Comparison of ENCODE assay signal across 2 cellular contexts in the genomic region with DNA sequence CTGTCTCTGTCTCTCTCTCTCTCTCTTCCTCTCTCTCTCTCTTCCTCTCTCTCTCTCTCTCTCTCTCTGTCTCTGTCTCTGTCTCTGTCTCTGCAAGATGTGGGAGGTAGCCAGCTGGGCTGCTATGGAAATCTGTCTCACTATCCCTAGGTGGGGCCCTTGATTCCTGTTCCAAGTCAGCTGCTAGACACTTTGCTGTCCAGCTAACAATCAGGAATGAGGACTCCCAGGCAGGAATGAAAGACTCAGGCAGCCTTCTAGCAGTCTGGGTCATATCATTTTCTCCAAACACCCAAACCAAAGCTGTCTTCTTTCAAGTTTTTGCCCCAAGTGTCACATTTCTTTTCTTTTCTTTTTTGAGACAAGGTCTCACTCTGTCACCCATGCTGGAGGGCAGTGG.
TF ChIP-seq lines count a peak whose summit lies in the region.

No MANE protein-coding gene starts in this region.

TF ChIP-seq in SK-N-SH treated with all-trans-retinoic acid at 6 μM for 48 hours, 23 proteins besides CTCF, POLR2A, EP300 and RAD21:
- TF ChIP-seq ZNF565 (CRISPR knock-in tag; conservative IDR thresholded peaks at IDR 0.05; ENCODE audit: low read depth) (no peak), CSDC2 (CRISPR knock-in tag; IDR thresholded peaks at IDR 0.05) (no peak), BACH2 (CRISPR knock-in tag; IDR thresholded peaks at IDR 0.05; ENCODE audit: borderline replicate concordance) (no peak)
- TF ChIP-seq, protein P1, sequence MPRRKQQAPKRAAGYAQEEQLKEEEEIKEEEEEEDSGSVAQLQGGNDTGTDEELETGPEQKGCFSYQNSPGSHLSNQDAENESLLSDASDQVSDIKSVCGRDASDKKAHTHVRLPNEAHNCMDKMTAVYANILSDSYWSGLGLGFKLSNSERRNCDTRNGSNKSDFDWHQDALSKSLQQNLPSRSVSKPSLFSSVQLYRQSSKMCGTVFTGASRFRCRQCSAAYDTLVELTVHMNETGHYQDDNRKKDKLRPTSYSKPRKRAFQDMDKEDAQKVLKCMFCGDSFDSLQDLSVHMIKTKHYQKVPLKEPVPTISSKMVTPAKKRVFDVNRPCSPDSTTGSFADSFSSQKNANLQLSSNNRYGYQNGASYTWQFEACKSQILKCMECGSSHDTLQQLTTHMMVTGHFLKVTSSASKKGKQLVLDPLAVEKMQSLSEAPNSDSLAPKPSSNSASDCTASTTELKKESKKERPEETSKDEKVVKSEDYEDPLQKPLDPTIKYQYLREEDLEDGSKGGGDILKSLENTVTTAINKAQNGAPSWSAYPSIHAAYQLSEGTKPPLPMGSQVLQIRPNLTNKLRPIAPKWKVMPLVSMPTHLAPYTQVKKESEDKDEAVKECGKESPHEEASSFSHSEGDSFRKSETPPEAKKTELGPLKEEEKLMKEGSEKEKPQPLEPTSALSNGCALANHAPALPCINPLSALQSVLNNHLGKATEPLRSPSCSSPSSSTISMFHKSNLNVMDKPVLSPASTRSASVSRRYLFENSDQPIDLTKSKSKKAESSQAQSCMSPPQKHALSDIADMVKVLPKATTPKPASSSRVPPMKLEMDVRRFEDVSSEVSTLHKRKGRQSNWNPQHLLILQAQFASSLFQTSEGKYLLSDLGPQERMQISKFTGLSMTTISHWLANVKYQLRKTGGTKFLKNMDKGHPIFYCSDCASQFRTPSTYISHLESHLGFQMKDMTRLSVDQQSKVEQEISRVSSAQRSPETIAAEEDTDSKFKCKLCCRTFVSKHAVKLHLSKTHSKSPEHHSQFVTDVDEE (CRISPR knock-in tag; IDR thresholded peaks at IDR 0.05) = no peak

TF ChIP-seq in SK-N-SH, 30 proteins besides CTCF, POLR2A, EP300 and RAD21:
- no peak for TF ChIP-seq GABPA (IDR thresholded peaks at IDR 0.05; ENCODE audit: low read depth)
- no peak for TF ChIP-seq EZH2phosphoT487 (IDR thresholded peaks at IDR 0.05; ENCODE audit: borderline replicate concordance, low read depth)
- no peak for TF ChIP-seq TEAD4 (IDR thresholded peaks at IDR 0.05; ENCODE audit: borderline replicate concordance, insufficient read depth)
- TF ChIP-seq RCOR1 (IDR thresholded peaks at IDR 0.05; ENCODE audit: low read length) = no peak
- TF ChIP-seq, protein P2, sequence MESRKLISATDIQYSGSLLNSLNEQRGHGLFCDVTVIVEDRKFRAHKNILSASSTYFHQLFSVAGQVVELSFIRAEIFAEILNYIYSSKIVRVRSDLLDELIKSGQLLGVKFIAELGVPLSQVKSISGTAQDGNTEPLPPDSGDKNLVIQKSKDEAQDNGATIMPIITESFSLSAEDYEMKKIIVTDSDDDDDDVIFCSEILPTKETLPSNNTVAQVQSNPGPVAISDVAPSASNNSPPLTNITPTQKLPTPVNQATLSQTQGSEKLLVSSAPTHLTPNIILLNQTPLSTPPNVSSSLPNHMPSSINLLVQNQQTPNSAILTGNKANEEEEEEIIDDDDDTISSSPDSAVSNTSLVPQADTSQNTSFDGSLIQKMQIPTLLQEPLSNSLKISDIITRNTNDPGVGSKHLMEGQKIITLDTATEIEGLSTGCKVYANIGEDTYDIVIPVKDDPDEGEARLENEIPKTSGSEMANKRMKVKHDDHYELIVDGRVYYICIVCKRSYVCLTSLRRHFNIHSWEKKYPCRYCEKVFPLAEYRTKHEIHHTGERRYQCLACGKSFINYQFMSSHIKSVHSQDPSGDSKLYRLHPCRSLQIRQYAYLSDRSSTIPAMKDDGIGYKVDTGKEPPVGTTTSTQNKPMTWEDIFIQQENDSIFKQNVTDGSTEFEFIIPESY (IDR thresholded peaks at IDR 0.05; ENCODE audit: borderline replicate concordance, low read depth) = no peak
- no peak for TF ChIP-seq POLR2AphosphoS5 (IDR thresholded peaks at IDR 0.05; ENCODE audit: low read depth, low read length)
- no peak for TF ChIP-seq GATA2 (CRISPR knock-in tag; IDR thresholded peaks at IDR 0.05)
- no peak for TF ChIP-seq MEF2A (IDR thresholded peaks at IDR 0.05; ENCODE audit: borderline replicate concordance, low read depth)
- no peak for TF ChIP-seq TCF12 (IDR thresholded peaks at IDR 0.05)
- TF ChIP-seq YY1 (IDR thresholded peaks at IDR 0.05; ENCODE audit: low read depth) = no peak
- TF ChIP-seq FOXJ3 (CRISPR knock-in tag; IDR thresholded peaks at IDR 0.05) = no peak
